Comparison of ENCODE assay signal across 33 cellular contexts in the genomic region with DNA sequence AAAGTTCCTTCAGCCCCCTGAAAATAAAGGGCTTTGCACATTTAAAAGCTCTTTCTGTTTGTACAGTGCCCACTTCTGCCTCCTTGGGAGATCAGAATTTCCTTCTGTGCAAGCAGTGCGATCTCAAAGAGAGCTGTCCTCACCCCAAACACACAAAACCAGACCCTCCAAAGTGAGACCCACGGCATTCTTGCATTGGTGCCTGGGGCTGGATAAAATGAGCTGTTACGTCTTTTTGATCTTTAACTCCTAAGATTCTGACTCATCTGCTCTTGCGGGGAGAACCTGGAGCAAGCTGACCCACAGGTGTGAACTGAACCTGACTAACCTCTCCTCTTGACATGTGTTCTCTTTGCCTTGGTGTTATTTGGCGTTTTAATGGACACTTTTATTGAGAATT.
"Had no signal": no experiment of that assay in that cellular context is flagged by ENCODE, and none has a peak within 500 bp of the region (broad histone marks: within the 10 kb centered on the region; RNA-seq: fewer than 3 reads in every experiment).

No MANE protein-coding gene starts in this region.

- H3K27ac ChIP-seq: ascending aorta, breast epithelium, coronary artery, dorsolateral prefrontal cortex, esophagus muscularis mucosa, foreskin keratinocyte, gastrocnemius medialis, heart left ventricle had no signal

- H3K9me3 Mint-ChIP-seq: activated CD4-positive, alpha-beta memory T cell treated with anti-CD3 and anti-CD28 coated beads for 36 hours; activated CD4-positive, alpha-beta T cell treated with anti-CD3 and anti-CD28 coated beads, Interleukin-2, amount 10 ng/mL, durations not matched to agents 24 days and 14 days; activated naive CD8-positive, alpha-beta T cell treated with anti-CD3 and anti-CD28 coated beads, Interleukin-2, amount 10 ng/mL, durations not matched to agents 7 days and 5 days; activated T-cell treated with anti-CD3 and anti-CD28 coated beads, Interleukin-2, amount 50 U/mL, for 4 hours; central memory CD8-positive, alpha-beta T cell; endodermal cell had no signal

- H3K27me3 Mint-ChIP-seq: activated CD4-positive, alpha-beta T cell treated with anti-CD3 and anti-CD28 coated beads for 36 hours; activated CD8-positive, alpha-beta memory T cell treated with anti-CD3 and anti-CD28 coated beads, Interleukin-2, amount 10 ng/mL, durations not matched to agents 7 days and 5 days; activated naive CD4-positive, alpha-beta T cell treated with anti-CD3 and anti-CD28 coated beads, Interleukin-2, amount 10 ng/mL, durations not matched to agents 7 days and 5 days; activated naive CD8-positive, alpha-beta T cell treated with anti-CD3 and anti-CD28 coated beads, Interleukin-2, amount 10 ng/mL, durations not matched to agents 7 days and 5 days; dendritic cell treated with granulocyte-macrophage colony-stimulating factor and Interleukin-4, amounts not matched to agents 40 ng/mL and 50 ng/mL, for 4 days had no signal

- H3K4me1 Mint-ChIP-seq: activated CD4-positive, alpha-beta T cell treated with anti-CD3 and anti-CD28 coated beads for 36 hours; activated CD4-positive, alpha-beta T cell treated with anti-CD3 and anti-CD28 coated beads, Interleukin-2, amount 10 ng/mL, durations not matched to agents 24 days and 14 days; activated CD8-positive, alpha-beta memory T cell treated with anti-CD3 and anti-CD28 coated beads, Interleukin-2, amount 10 ng/mL, durations not matched to agents 7 days and 5 days; activated naive CD4-positive, alpha-beta T cell treated with anti-CD3 and anti-CD28 coated beads, Interleukin-2, amount 10 ng/mL, durations not matched to agents 7 days and 5 days; activated naive CD8-positive, alpha-beta T cell treated with anti-CD3 and anti-CD28 coated beads, Interleukin-2, amount 10 ng/mL, durations not matched to agents 7 days and 5 days; brain; central memory CD8-positive, alpha-beta T cell had no signal

- H3K4me3 Mint-ChIP-seq: activated CD4-positive, alpha-beta memory T cell treated with anti-CD3 and anti-CD28 coated beads for 36 hours; activated CD4-positive, alpha-beta T cell treated with anti-CD3 and anti-CD28 coated beads for 36 hours; activated CD4-positive, alpha-beta T cell treated with anti-CD3 and anti-CD28 coated beads, Interleukin-2, amount 10 ng/mL, durations not matched to agents 24 days and 14 days; activated CD8-positive, alpha-beta memory T cell treated with anti-CD3 and anti-CD28 coated beads, Interleukin-2, amount 10 ng/mL, durations not matched to agents 7 days and 5 days; activated CD8-positive, alpha-beta T cell treated with anti-CD3 and anti-CD28 coated beads, Interleukin-2, amount 10 ng/mL, durations not matched to agents 7 days and 5 days; activated naive CD4-positive, alpha-beta T cell treated with anti-CD3 and anti-CD28 coated beads, Interleukin-2, amount 10 ng/mL, durations not matched to agents 7 days and 5 days; activated naive CD8-positive, alpha-beta T cell treated with anti-CD3 and anti-CD28 coated beads, Interleukin-2, amount 10 ng/mL, durations not matched to agents 7 days and 5 days; activated T-cell treated with anti-CD3 and anti-CD28 coated beads, Interleukin-2, amount 50 U/mL, for 4 hours; activated T-helper 1 cell treated with anti-CD3 and anti-CD28 coated beads, Interleukin-12 subunit alpha, Interleukin-12 subunit beta, Interleukin-2, Interleukin-4 antibody, amounts not matched to agents 30 ng/mL and 10 ng/mL and 1 ng/mL, durations not matched to agents 14 hours and 24 hours and 36 hours; brain; central memory CD8-positive, alpha-beta T cell; dendritic cell treated with granulocyte-macrophage colony-stimulating factor and Interleukin-4, amounts not matched to agents 40 ng/mL and 50 ng/mL, for 4 days; endodermal cell had no signal

- ATAC-seq: activated CD4-positive, alpha-beta T cell treated with anti-CD3 and anti-CD28 coated beads for 36 hours; activated CD8-positive, alpha-beta memory T cell treated with anti-CD3 and anti-CD28 coated beads, Interleukin-2, amount 10 ng/mL, durations not matched to agents 7 days and 5 days; activated CD8-positive, alpha-beta T cell treated with anti-CD3 and anti-CD28 coated beads, Interleukin-2, amount 10 ng/mL, durations not matched to agents 7 days and 5 days; activated naive CD4-positive, alpha-beta T cell treated with anti-CD3 and anti-CD28 coated beads, Interleukin-2, amount 50 U/mL, for 72 hours; activated T-cell treated with anti-CD3 and anti-CD28 coated beads, Interleukin-2, amount 50 U/mL, for 4 hours; foreskin keratinocyte; gastrocnemius medialis; heart left ventricle had no signal

- H3K9me3 ChIP-seq: ascending aorta, breast epithelium, esophagus muscularis mucosa, gastrocnemius medialis, heart left ventricle had no signal

- H3K4me3 ChIP-seq: ascending aorta, breast epithelium, coronary artery, dorsolateral prefrontal cortex, esophagus muscularis mucosa, gastrocnemius medialis, heart left ventricle had no signal

- H3K27me3 ChIP-seq: ascending aorta, foreskin keratinocyte, gastrocnemius medialis had no signal

- H3K4me1 ChIP-seq: ascending aorta, breast epithelium, esophagus muscularis mucosa, foreskin keratinocyte, gastrocnemius medialis, heart left ventricle had no signal

- H3K36me3 ChIP-seq: ascending aorta, breast epithelium, esophagus muscularis mucosa, gastrocnemius medialis, heart left ventricle had no signal

- H3K36me3 Mint-ChIP-seq: activated CD4-positive, alpha-beta memory T cell treated with anti-CD3 and anti-CD28 coated beads for 36 hours; activated CD8-positive, alpha-beta memory T cell treated with anti-CD3 and anti-CD28 coated beads, Interleukin-2, amount 10 ng/mL, durations not matched to agents 7 days and 5 days; activated naive CD4-positive, alpha-beta T cell treated with anti-CD3 and anti-CD28 coated beads, Interleukin-2, amount 10 ng/mL, durations not matched to agents 7 days and 5 days; activated naive CD4-positive, alpha-beta T cell treated with anti-CD3 and anti-CD28 coated beads, Interleukin-2, amount 50 U/mL, for 72 hours; activated naive CD8-positive, alpha-beta T cell treated with anti-CD3 and anti-CD28 coated beads, Interleukin-2, amount 10 ng/mL, durations not matched to agents 7 days and 5 days; brain had no signal

- H3K27ac Mint-ChIP-seq: activated CD4-positive, alpha-beta memory T cell treated with anti-CD3 and anti-CD28 coated beads for 36 hours; activated CD4-positive, alpha-beta T cell treated with anti-CD3 and anti-CD28 coated beads for 36 hours; activated CD4-positive, alpha-beta T cell treated with anti-CD3 and anti-CD28 coated beads, Interleukin-2, amount 10 ng/mL, durations not matched to agents 24 days and 14 days; activated CD8-positive, alpha-beta memory T cell treated with anti-CD3 and anti-CD28 coated beads, Interleukin-2, amount 10 ng/mL, durations not matched to agents 7 days and 5 days; activated CD8-positive, alpha-beta T cell treated with anti-CD3 and anti-CD28 coated beads, Interleukin-2, amount 10 ng/mL, durations not matched to agents 7 days and 5 days; activated naive CD4-positive, alpha-beta T cell treated with anti-CD3 and anti-CD28 coated beads, Interleukin-2, amount 10 ng/mL, durations not matched to agents 7 days and 5 days; activated naive CD4-positive, alpha-beta T cell treated with anti-CD3 and anti-CD28 coated beads, Interleukin-2, amount 50 U/mL, for 72 hours; activated naive CD8-positive, alpha-beta T cell treated with anti-CD3 and anti-CD28 coated beads, Interleukin-2, amount 10 ng/mL, durations not matched to agents 7 days and 5 days; activated T-helper 1 cell treated with anti-CD3 and anti-CD28 coated beads, Interleukin-12 subunit alpha, Interleukin-12 subunit beta, Interleukin-2, Interleukin-4 antibody, amounts not matched to agents 30 ng/mL and 10 ng/mL and 1 ng/mL, durations not matched to agents 14 hours and 24 hours and 36 hours; brain; dendritic cell treated with granulocyte-macrophage colony-stimulating factor and Interleukin-4, amounts not matched to agents 40 ng/mL and 50 ng/mL, for 4 days; endodermal cell had no signal

- DNase-seq: activated CD4-positive, alpha-beta memory T cell treated with anti-CD3 and anti-CD28 coated beads for 36 hours; activated CD4-positive, alpha-beta T cell treated with anti-CD3 and anti-CD28 coated beads for 36 hours; activated CD4-positive, alpha-beta T cell treated with anti-CD3 and anti-CD28 coated beads, Interleukin-2, amount 10 ng/mL, durations not matched to agents 24 days and 14 days; activated CD4-positive, CD25-positive, alpha-beta regulatory T cell; activated CD4-positive, CD25-positive, alpha-beta regulatory T cell treated with anti-CD3 and anti-CD28 coated beads, Interleukin-2, amount 50 U/mL, for 72 hours; activated CD8-positive, alpha-beta memory T cell treated with anti-CD3 and anti-CD28 coated beads, Interleukin-2, amount 10 ng/mL, durations not matched to agents 7 days and 5 days; activated CD8-positive, alpha-beta memory T cell treated with anti-CD3 and anti-CD28 coated beads, Interleukin-2, amount 50 U/mL, for 4 hours; activated CD8-positive, alpha-beta T cell treated with anti-CD3 and anti-CD28 coated beads, Interleukin-2, amount 10 ng/mL, durations not matched to agents 7 days and 5 days; activated gamma-delta T cell; activated naive CD4-positive, alpha-beta T cell; activated naive CD4-positive, alpha-beta T cell treated with anti-CD3 and anti-CD28 coated beads, Interleukin-2, amount 10 ng/mL, durations not matched to agents 7 days and 5 days; activated naive CD8-positive, alpha-beta T cell treated with anti-CD3 and anti-CD28 coated beads, Interleukin-2, amount 10 ng/mL, durations not matched to agents 7 days and 5 days; activated T-cell treated with anti-CD3 and anti-CD28 coated beads for 4 hours; activated T-cell treated with anti-CD3 and anti-CD28 coated beads, Interleukin-2, amount 50 U/mL, for 4 hours; dorsolateral prefrontal cortex; effector memory CD4-positive, alpha-beta T cell; endodermal cell; erythroblast; gastrocnemius medialis; glutamatergic neuron; heart left ventricle; T-helper 1 cell; T-helper 2 cell had no signal
